10 cellular contexts compared by ENCODE assay signal in genomic region chr17:27846042-27846655, GRCh38. TPM values are rescaled to one million over a fixed set of nuclear protein-coding genes. Genes with fewer than 3 reads are reported as not detected.
A peak's percentile ranks its signal among the peaks of the same experiment; 100 is the strongest.
DNase-seq lines count a peak whose midpoint lies in the region; ATAC-seq lines count a peak whose summit lies in the region.
"Had no signal": no experiment of that assay in that cellular context is flagged by ENCODE, and none has a peak within 500 bp of the region (broad histone marks: within the 10 kb centered on the region; RNA-seq: fewer than 3 reads in every experiment).

No MANE protein-coding gene starts in this region.

- no peaks in the 10 kb centered on the region for H3K27me3 Mint-ChIP-seq in activated naive CD8-positive, alpha-beta T cell

- peak overlapping the region; percentile 51 for H3K27ac Mint-ChIP-seq in activated naive CD8-positive, alpha-beta T cell

- no peak for ATAC-seq in GM19463 (IDR thresholded peaks at IDR 0.05; ENCODE audit: unreplicated experiment)
- ATAC-seq: gastroesophageal sphincter had no signal

- H3K4me3 ChIP-seq in Jurkat, Clone E6-1 (ENCODE audit: low read length), result peak overlapping the region; percentile 1
- H3K4me3 ChIP-seq: gastroesophageal sphincter, prostate gland had no signal

- no peaks in the 10 kb centered on the region for H3K36me3 Mint-ChIP-seq in activated naive CD8-positive, alpha-beta T cell

- peak; percentile 94 for DNase-seq in Jurkat, Clone E6-1 (ENCODE audit: low read depth, low spot score)
- peak; percentile 7 for DNase-seq in activated CD4-positive, alpha-beta T cell treated with anti-CD3 and anti-CD28 coated beads, Interleukin-2, amount 50 U/mL, for 1 hour
- DNase-seq in stimulated activated CD8-positive, alpha-beta memory T cell treated with anti-CD3 and anti-CD28 coated beads, Interleukin-2, amount 100 ng/mL, for 48 hours (ENCODE audit: low read depth in 2 of 2), result peak; percentile 3 to 4
- DNase-seq in NCI-H1417 treated with DMSO at 0.1 percent for 48 hours (lab: John Stamatoyannopoulos, UW) (no peak), COR-L47 (lab: John Stamatoyannopoulos, UW) (no peak), NCI-H2107 (lab: John Stamatoyannopoulos, UW) (no peak)

- no peaks in the 10 kb centered on the region for H3K9me3 Mint-ChIP-seq in activated naive CD8-positive, alpha-beta T cell (ENCODE audit: low read depth)

- H3K4me3 Mint-ChIP-seq in activated naive CD8-positive, alpha-beta T cell, result peak overlapping the region; percentile 65

- H3K4me1 Mint-ChIP-seq in activated naive CD8-positive, alpha-beta T cell (ENCODE audit: low read depth), result peaks cover 18% of the 10 kb centered on the region

RNA-seq across cellular contexts. Expression of gene NOS2, which starts 45.8 kb away (rescaled TPM):
- not detected for polyA plus RNA-seq in Jurkat, Clone E6-1 (2012; ENCODE audit: insufficient read depth, insufficient read length)

RNA-seq across cellular contexts. Expression of gene LYRM9, which starts 47.0 kb away (rescaled TPM):
- 5.0 TPM for polyA plus RNA-seq in Jurkat, Clone E6-1 (2012; ENCODE audit: insufficient read depth, insufficient read length)

Comparison
In these comparisons a context has a peak if more than half of its experiments do, and no peak if none do; other contexts are left out.
1. DNase-seq: peak in Jurkat, Clone E6-1 (single experiment), activated CD4-positive, alpha-beta T cell treated with anti-CD3 and anti-CD28 coated beads, Interleukin-2, amount 50 U/mL, for 1 hour (single experiment) and stimulated activated CD8-positive, alpha-beta memory T cell treated with anti-CD3 and anti-CD28 coated beads, Interleukin-2, amount 100 ng/mL, for 48 hours (2 of 2); none in NCI-H1417 treated with DMSO at 0.1 percent for 48 hours (single experiment), COR-L47 (single experiment) and NCI-H2107 (single experiment).